ENCODE assay signal across 28 cellular contexts in the genomic region with DNA sequence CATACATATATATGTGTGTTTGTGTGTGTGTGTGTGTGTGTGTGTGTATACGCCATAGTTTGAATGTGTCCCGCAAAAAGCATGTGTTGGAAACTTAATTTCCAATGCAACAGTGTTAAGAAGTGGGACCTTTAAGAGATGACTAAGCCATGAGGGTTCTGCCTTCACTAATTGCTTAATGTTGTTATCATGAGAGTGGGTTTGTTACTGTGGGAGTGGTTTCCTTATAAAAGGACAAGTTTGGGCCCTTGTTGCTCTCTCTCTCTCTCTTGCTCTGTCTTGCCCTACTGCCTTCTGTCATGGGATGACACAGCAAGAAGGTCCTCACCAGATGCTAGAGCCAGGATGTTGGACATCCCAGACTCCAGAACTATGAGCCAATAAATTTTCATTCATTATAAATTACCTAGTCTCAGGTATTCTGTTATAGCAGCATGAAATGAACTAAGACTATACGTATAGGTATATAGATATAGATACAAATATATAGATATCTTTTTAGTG.
"Had no signal": no experiment of that assay in that cellular context is flagged by ENCODE, and none has a peak within 500 bp of the region (broad histone marks: within the 10 kb centered on the region; RNA-seq: fewer than 3 reads in every experiment).

No MANE protein-coding gene starts in this region.

- H3K4me3 Mint-ChIP-seq: memory B cell; naive thymus-derived CD4-positive, alpha-beta T cell had no signal

- H3K4me1 Mint-ChIP-seq: memory B cell; naive thymus-derived CD4-positive, alpha-beta T cell had no signal

- H3K9me3 Mint-ChIP-seq: memory B cell had no signal

- ATAC-seq: esophagus mucosa; gastrocnemius medialis; heart right ventricle; left cardiac atrium; left lung; left ventricle myocardium superior; lower lobe of right lung; naive thymus-derived CD4-positive, alpha-beta T cell had no signal

- H3K4me3 ChIP-seq: coronary artery, dorsolateral prefrontal cortex, esophagus squamous epithelium, gastrocnemius medialis, heart right ventricle, left lung, lower lobe of right lung had no signal

- H3K9me3 ChIP-seq: esophagus squamous epithelium, gastrocnemius medialis, heart right ventricle, left lung, lower lobe of right lung had no signal

- H3K27ac ChIP-seq: coronary artery, dorsolateral prefrontal cortex, epithelial cell of prostate, esophagus squamous epithelium, gastrocnemius medialis, heart right ventricle, left lung, lower lobe of right lung had no signal

- H3K27ac Mint-ChIP-seq: memory B cell; naive thymus-derived CD4-positive, alpha-beta T cell had no signal

- H3K27me3 ChIP-seq: dorsolateral prefrontal cortex, esophagus squamous epithelium, gastrocnemius medialis, heart right ventricle, left lung had no signal

- H3K36me3 ChIP-seq: esophagus squamous epithelium, gastrocnemius medialis, heart right ventricle, left lung, lower lobe of right lung had no signal

- FAIRE-seq: colon, endothelial cell of umbilical vein, islet of Langerhans, keratinocyte had no signal

- DNase-seq: dermis blood vessel endothelial cell; dorsolateral prefrontal cortex; effector CD4-positive, alpha-beta T cell; effector memory CD4-positive, alpha-beta T cell; erythroblast; esophagus squamous epithelium; foreskin fibroblast; foreskin melanocyte; gastrocnemius medialis; glutamatergic neuron; head of caudate nucleus; heart right ventricle; hippocampal formation; left cardiac atrium; left lung; left ventricle myocardium superior; lower lobe of right lung; mesendoderm; midbrain; naive thymus-derived CD4-positive, alpha-beta T cell had no signal

- H3K36me3 Mint-ChIP-seq: memory B cell; naive thymus-derived CD4-positive, alpha-beta T cell had no signal

- H3K4me1 ChIP-seq: esophagus squamous epithelium, gastrocnemius medialis, left lung, lower lobe of right lung had no signal
